Comparison of ENCODE assay signal across 10 cellular contexts in genomic region chr9:121281614-121282291, GRCh38. TPM values are rescaled to one million over a fixed set of nuclear protein-coding genes. Genes with fewer than 3 reads are reported as not detected.
DNase-seq lines count a peak whose midpoint lies in the region; ATAC-seq, FAIRE-seq and TF ChIP-seq lines count a peak whose summit lies in the region.
"Had no signal": no experiment of that assay in that cellular context is flagged by ENCODE, and none has a peak within 500 bp of the region (broad histone marks: within the 10 kb centered on the region; RNA-seq: fewer than 3 reads in every experiment).

No MANE protein-coding gene starts in this region.

- peak overlapping the region; percentile 93 for H3K27ac ChIP-seq in lower lobe of right lung
- no peak overlapping the region for H3K27ac ChIP-seq in effector memory CD4-positive, alpha-beta T cell (ENCODE audit: insufficient read depth, low read length, poor library complexity, severe bottlenecking)
- H3K27ac ChIP-seq: SK-N-MC had no signal

- CTCF ChIA-PET in activated naive CD4-positive, alpha-beta T cell treated with anti-CD3 and anti-CD28 coated beads, Interleukin-2, amount 10 ng/mL, durations not matched to agents 7 days and 5 days (lab: Charles Lee), result interaction anchor here (1.1 to 2.8 kb wide), 3 partner anchors 18 to 70 kb away, joined by 3 to 10 read pairs (median 4); no protein-coding TSS in a partner anchor

- peaks cover 19% of the 10 kb centered on the region for H3K27me3 Mint-ChIP-seq in activated naive CD4-positive, alpha-beta T cell treated with anti-CD3 and anti-CD28 coated beads, Interleukin-2, amount 10 ng/mL, durations not matched to agents 7 days and 5 days

- H3K36me3 ChIP-seq in lower lobe of right lung, result peaks cover 5% of the 10 kb centered on the region
- no peaks in the 10 kb centered on the region for H3K36me3 ChIP-seq in effector memory CD4-positive, alpha-beta T cell (ENCODE audit: control insufficient read depth, insufficient read depth, low read length)

- peak; percentile 19 for DNase-seq in activated naive CD4-positive, alpha-beta T cell treated with anti-CD3 and anti-CD28 coated beads, Interleukin-2, amount 10 ng/mL, durations not matched to agents 7 days and 5 days
- no peak for DNase-seq in activated naive CD4-positive, alpha-beta T cell treated with Interleukin-2 at 50 U/mL for 16 hours
- DNase-seq in choroid plexus epithelial cell (ENCODE audit: low read depth), result peak; percentile 63
- DNase-seq in lower lobe of right lung, result peak; percentile 89
- DNase-seq in urothelium cell line (ENCODE audit: low spot score), result peak; percentile 77
- DNase-seq in effector memory CD4-positive, alpha-beta T cell, result no peak
- no peak for DNase-seq in activated T-cell treated with anti-CD3 and anti-CD28 coated beads, Interleukin-2, amount 50 U/mL, for 1 hour
- DNase-seq: DND-41 had no signal

- H3K4me3 ChIP-seq in choroid plexus epithelial cell (ENCODE audit: low read depth, low read length) (no peak overlapping the region), lower lobe of right lung (peak overlapping the region; percentile 7)
- no peak overlapping the region for H3K4me3 ChIP-seq in effector memory CD4-positive, alpha-beta T cell (ENCODE audit: insufficient read depth, low read depth, low read length, poor library complexity, severe bottlenecking)
- H3K4me3 ChIP-seq: SK-N-MC had no signal

- peaks cover 16% of the 10 kb centered on the region for H3K4me1 Mint-ChIP-seq in activated naive CD4-positive, alpha-beta T cell treated with anti-CD3 and anti-CD28 coated beads, Interleukin-2, amount 10 ng/mL, durations not matched to agents 7 days and 5 days

- no peak for FAIRE-seq in urothelium cell line (lab: Jason Lieb, UNC)

- no peaks in the 10 kb centered on the region for H3K36me3 Mint-ChIP-seq in activated naive CD4-positive, alpha-beta T cell treated with anti-CD3 and anti-CD28 coated beads, Interleukin-2, amount 10 ng/mL, durations not matched to agents 7 days and 5 days

- H3K4me1 ChIP-seq in lower lobe of right lung, result peaks cover 98% of the 10 kb centered on the region
- no peaks in the 10 kb centered on the region for H3K4me1 ChIP-seq in effector memory CD4-positive, alpha-beta T cell (ENCODE audit: control insufficient read depth, insufficient read depth, low read length, poor library complexity, severe bottlenecking)

- no peak overlapping the region for H3K27ac Mint-ChIP-seq in activated naive CD4-positive, alpha-beta T cell treated with anti-CD3 and anti-CD28 coated beads, Interleukin-2, amount 10 ng/mL, durations not matched to agents 7 days and 5 days

- no peaks in the 10 kb centered on the region for H3K27me3 ChIP-seq in lower lobe of right lung (ENCODE audit: low read depth)
- no peaks in the 10 kb centered on the region for H3K27me3 ChIP-seq in effector memory CD4-positive, alpha-beta T cell (replicated peaks; ENCODE audit: control insufficient read depth, insufficient read depth, low read length, poor library complexity, severe bottlenecking)

- peak; percentile 78 to 80 for ATAC-seq in lower lobe of right lung
- no peak for ATAC-seq in HG02970 (IDR thresholded peaks at IDR 0.05; ENCODE audit: low FRiP score, unreplicated experiment)

- TF ChIP-seq CTCF in choroid plexus epithelial cell (conservative IDR thresholded peaks at IDR 0.05; ENCODE audit: low read depth, low read length) (no peak), lower lobe of right lung (IDR thresholded peaks at IDR 0.05) (no peak)

- no peak overlapping the region for H3K4me3 Mint-ChIP-seq in activated naive CD4-positive, alpha-beta T cell treated with anti-CD3 and anti-CD28 coated beads, Interleukin-2, amount 10 ng/mL, durations not matched to agents 7 days and 5 days

- H3K9me3 Mint-ChIP-seq in activated naive CD4-positive, alpha-beta T cell treated with anti-CD3 and anti-CD28 coated beads, Interleukin-2, amount 10 ng/mL, durations not matched to agents 7 days and 5 days, result no peaks in the 10 kb centered on the region

- no peaks in the 10 kb centered on the region for H3K9me3 ChIP-seq in lower lobe of right lung
- no peaks in the 10 kb centered on the region for H3K9me3 ChIP-seq in effector memory CD4-positive, alpha-beta T cell (ENCODE audit: control insufficient read depth, low read length)

- intact Hi-C loops in lower lobe of right lung (cut with DNase I), result no loop called here

RNA-seq across cellular contexts. Expression of gene GSN, which starts 13.8 kb away (rescaled TPM):
- total RNA-seq in lower lobe of right lung, result 388 TPM

Comparison
In these comparisons a context has a peak if more than half of its experiments do, and no peak if none do; other contexts are left out.
1. DNase-seq: peak in activated naive CD4-positive, alpha-beta T cell treated with anti-CD3 and anti-CD28 coated beads, Interleukin-2, amount 10 ng/mL, durations not matched to agents 7 days and 5 days (single experiment), choroid plexus epithelial cell (single experiment), lower lobe of right lung (single experiment) and urothelium cell line (single experiment); none in activated naive CD4-positive, alpha-beta T cell treated with Interleukin-2 at 50 U/mL for 16 hours (single experiment), effector memory CD4-positive, alpha-beta T cell (0 of 3) and activated T-cell treated with anti-CD3 and anti-CD28 coated beads, Interleukin-2, amount 50 U/mL, for 1 hour (single experiment).